ENCODE assay signal across 39 cellular contexts in genomic region chr3:163983948-163984347, GRCh38.
"Had no signal": no experiment of that assay in that cellular context is flagged by ENCODE, and none has a peak within 500 bp of the region (broad histone marks: within the 10 kb centered on the region; RNA-seq: fewer than 3 reads in every experiment).

No MANE protein-coding gene starts in this region.

- H3K9me3 ChIP-seq: adrenal gland, ascending aorta, body of pancreas, breast epithelium had no signal

- H3K4me1 Mint-ChIP-seq: activated naive CD4-positive, alpha-beta T cell treated with anti-CD3 and anti-CD28 coated beads, Interleukin-2, amount 10 ng/mL, durations not matched to agents 7 days and 5 days; activated naive CD4-positive, alpha-beta T cell treated with anti-CD3 and anti-CD28 coated beads, Interleukin-2, amount 50 U/mL, for 24 hours; activated naive CD8-positive, alpha-beta T cell treated with anti-CD3 and anti-CD28 coated beads for 36 hours; activated naive CD8-positive, alpha-beta T cell treated with anti-CD3 and anti-CD28 coated beads, Interleukin-2, amount 10 ng/mL, durations not matched to agents 7 days and 5 days; activated naive CD8-positive, alpha-beta T cell treated with anti-CD3 and anti-CD28 coated beads, Interleukin-2, amount 50 U/mL, for 24 hours; activated T-helper 17 cell treated with anti-CD3 and anti-CD28 coated beads, Interleukin-2, amount 50 U/mL, for 72 hours; brain; central memory CD8-positive, alpha-beta T cell had no signal

- H3K27ac Mint-ChIP-seq: activated naive CD4-positive, alpha-beta T cell treated with anti-CD3 and anti-CD28 coated beads for 36 hours; activated naive CD4-positive, alpha-beta T cell treated with anti-CD3 and anti-CD28 coated beads, Interleukin-2, amount 10 ng/mL, durations not matched to agents 7 days and 5 days; activated naive CD4-positive, alpha-beta T cell treated with anti-CD3 and anti-CD28 coated beads, Interleukin-2, amount 50 U/mL, for 24 hours; activated naive CD4-positive, alpha-beta T cell treated with anti-CD3 and anti-CD28 coated beads, Interleukin-2, amount 50 U/mL, for 72 hours; activated naive CD8-positive, alpha-beta T cell; activated naive CD8-positive, alpha-beta T cell treated with anti-CD3 and anti-CD28 coated beads for 36 hours; activated naive CD8-positive, alpha-beta T cell treated with anti-CD3 and anti-CD28 coated beads, Interleukin-2, amount 10 ng/mL, durations not matched to agents 7 days and 5 days; activated naive CD8-positive, alpha-beta T cell treated with anti-CD3 and anti-CD28 coated beads, Interleukin-2, amount 50 U/mL, for 24 hours; activated T-cell treated with anti-CD3 and anti-CD28 coated beads, Interleukin-2, amount 50 U/mL, for 24 hours; activated T-cell treated with anti-CD3 and anti-CD28 coated beads, Interleukin-2, amount 50 U/mL, for 72 hours; activated T-helper 1 cell treated with anti-CD3 and anti-CD28 coated beads, Interleukin-12 subunit alpha, Interleukin-12 subunit beta, Interleukin-2, Interleukin-4 antibody, amounts not matched to agents 30 ng/mL and 10 ng/mL and 1 ng/mL, durations not matched to agents 14 hours and 24 hours and 36 hours; activated T-helper 17 cell treated with anti-CD3 and anti-CD28 coated beads, Interleukin-2, amount 50 U/mL, for 72 hours; activated T-helper 2 cell treated with anti-CD3 and anti-CD28 coated beads, Interferon-gamma antibody, Interleukin-2, Interleukin-4, amounts not matched to agents 10 μg/mL and 5 μg/mL and 100 μg/mL, durations not matched to agents 14 hours and 24 hours and 36 hours; brain had no signal

- H3K4me3 Mint-ChIP-seq: activated naive CD4-positive, alpha-beta T cell treated with anti-CD3 and anti-CD28 coated beads for 36 hours; activated naive CD4-positive, alpha-beta T cell treated with anti-CD3 and anti-CD28 coated beads, Interleukin-2, amount 10 ng/mL, durations not matched to agents 7 days and 5 days; activated naive CD4-positive, alpha-beta T cell treated with anti-CD3 and anti-CD28 coated beads, Interleukin-2, amount 50 U/mL, for 24 hours; activated naive CD8-positive, alpha-beta T cell; activated naive CD8-positive, alpha-beta T cell treated with anti-CD3 and anti-CD28 coated beads for 36 hours; activated naive CD8-positive, alpha-beta T cell treated with anti-CD3 and anti-CD28 coated beads, Interleukin-2, amount 10 ng/mL, durations not matched to agents 7 days and 5 days; activated naive CD8-positive, alpha-beta T cell treated with anti-CD3 and anti-CD28 coated beads, Interleukin-2, amount 50 U/mL, for 24 hours; activated T-cell treated with anti-CD3 and anti-CD28 coated beads, Interleukin-2, amount 50 U/mL, for 24 hours; activated T-cell treated with anti-CD3 and anti-CD28 coated beads, Interleukin-2, amount 50 U/mL, for 4 hours; activated T-cell treated with anti-CD3 and anti-CD28 coated beads, Interleukin-2, amount 50 U/mL, for 72 hours; activated T-helper 1 cell treated with anti-CD3 and anti-CD28 coated beads, Interleukin-12 subunit alpha, Interleukin-12 subunit beta, Interleukin-2, Interleukin-4 antibody, amounts not matched to agents 30 ng/mL and 10 ng/mL and 1 ng/mL, durations not matched to agents 14 hours and 24 hours and 36 hours; activated T-helper 17 cell treated with anti-CD3 and anti-CD28 coated beads, Interleukin-2, amount 50 U/mL, for 72 hours; brain; central memory CD8-positive, alpha-beta T cell had no signal

- H3K4me1 ChIP-seq: adrenal gland, ascending aorta, body of pancreas, breast epithelium had no signal

- H3K36me3 ChIP-seq: adrenal gland, ascending aorta, brain microvascular endothelial cell, breast epithelium, cardiac muscle cell had no signal

- ATAC-seq: activated naive CD4-positive, alpha-beta T cell treated with anti-CD3 and anti-CD28 coated beads, Interleukin-2, amount 50 U/mL, for 72 hours; activated naive CD8-positive, alpha-beta T cell treated with anti-CD3 and anti-CD28 coated beads, Interleukin-2, amount 50 U/mL, for 24 hours; activated T-cell treated with anti-CD3 and anti-CD28 coated beads, Interleukin-2, amount 50 U/mL, for 4 hours; activated T-cell treated with anti-CD3 and anti-CD28 coated beads, Interleukin-2, amount 50 U/mL, for 72 hours; activated T-helper 17 cell treated with anti-CD3 and anti-CD28 coated beads, Interleukin-2, amount 50 U/mL, for 72 hours; body of pancreas had no signal

- H3K27ac ChIP-seq: adrenal gland, ascending aorta, body of pancreas, brain microvascular endothelial cell, breast epithelium, cardiac muscle cell had no signal

- H3K4me3 ChIP-seq: adrenal gland, ascending aorta, body of pancreas, breast epithelium, cardiac muscle cell had no signal

- H3K9me3 Mint-ChIP-seq: activated naive CD8-positive, alpha-beta T cell treated with anti-CD3 and anti-CD28 coated beads, Interleukin-2, amount 10 ng/mL, durations not matched to agents 7 days and 5 days; activated naive CD8-positive, alpha-beta T cell treated with anti-CD3 and anti-CD28 coated beads, Interleukin-2, amount 50 U/mL, for 24 hours; activated T-cell treated with anti-CD3 and anti-CD28 coated beads, Interleukin-2, amount 50 U/mL, for 4 hours had no signal

- DNase-seq: activated effector memory CD4-positive, alpha-beta T cell treated with anti-CD3 and anti-CD28 coated beads, Interleukin-2, amount 50 U/mL, for 16 hours; activated effector memory CD4-positive, alpha-beta T cell treated with Interleukin-2 at 50 U/mL for 16 hours; activated gamma-delta T cell; activated gamma-delta T cell treated with Interleukin-2 at 50 U/mL for 16 hours; activated naive CD4-positive, alpha-beta T cell; activated naive CD4-positive, alpha-beta T cell treated with anti-CD3 and anti-CD28 coated beads for 36 hours; activated naive CD4-positive, alpha-beta T cell treated with anti-CD3 and anti-CD28 coated beads, Interleukin-2, amount 10 ng/mL, durations not matched to agents 7 days and 5 days; activated naive CD4-positive, alpha-beta T cell treated with anti-CD3 and anti-CD28 coated beads, Interleukin-2, amount 50 U/mL, for 16 hours; activated naive CD4-positive, alpha-beta T cell treated with Interleukin-2 at 50 U/mL for 16 hours; activated naive CD8-positive, alpha-beta T cell treated with anti-CD3 and anti-CD28 coated beads for 36 hours; activated naive CD8-positive, alpha-beta T cell treated with anti-CD3 and anti-CD28 coated beads, Interleukin-2, amount 10 ng/mL, durations not matched to agents 7 days and 5 days; activated naive CD8-positive, alpha-beta T cell treated with anti-CD3 and anti-CD28 coated beads, Interleukin-2, amount 50 U/mL, for 24 hours; activated T-cell treated with anti-CD3 and anti-CD28 coated beads, Interleukin-2, amount 50 U/mL, for 24 hours; activated T-cell treated with anti-CD3 and anti-CD28 coated beads, Interleukin-2, amount 50 U/mL, for 4 hours; activated T-cell treated with anti-CD3 and anti-CD28 coated beads, Interleukin-2, amount 50 U/mL, for 48 hours; activated T-cell treated with anti-CD3 and anti-CD28 coated beads, Interleukin-2, amount 50 U/mL, for 72 hours; adrenal gland; amniotic stem cell; amygdala; anterior cingulate cortex; aorta; body of pancreas; brain microvascular endothelial cell; caudate nucleus; central memory CD4-positive, alpha-beta T cell; cerebellar nuclear complex had no signal

- FAIRE-seq: astrocyte, bronchial epithelial cell had no signal

- H3K27me3 ChIP-seq: adrenal gland, ascending aorta, body of pancreas, brain microvascular endothelial cell, breast epithelium, cardiac muscle cell had no signal

- H3K27me3 Mint-ChIP-seq: activated naive CD4-positive, alpha-beta T cell treated with anti-CD3 and anti-CD28 coated beads, Interleukin-2, amount 10 ng/mL, durations not matched to agents 7 days and 5 days; activated naive CD4-positive, alpha-beta T cell treated with anti-CD3 and anti-CD28 coated beads, Interleukin-2, amount 50 U/mL, for 24 hours; activated naive CD8-positive, alpha-beta T cell; activated naive CD8-positive, alpha-beta T cell treated with anti-CD3 and anti-CD28 coated beads for 36 hours; activated naive CD8-positive, alpha-beta T cell treated with anti-CD3 and anti-CD28 coated beads, Interleukin-2, amount 10 ng/mL, durations not matched to agents 7 days and 5 days; activated naive CD8-positive, alpha-beta T cell treated with anti-CD3 and anti-CD28 coated beads, Interleukin-2, amount 50 U/mL, for 24 hours; activated T-cell treated with anti-CD3 and anti-CD28 coated beads, Interleukin-2, amount 50 U/mL, for 24 hours; activated T-helper 17 cell treated with anti-CD3 and anti-CD28 coated beads, Interleukin-2, amount 50 U/mL, for 72 hours; brain; central memory CD8-positive, alpha-beta T cell had no signal

- H3K36me3 Mint-ChIP-seq: activated naive CD4-positive, alpha-beta T cell treated with anti-CD3 and anti-CD28 coated beads, Interleukin-2, amount 10 ng/mL, durations not matched to agents 7 days and 5 days; activated naive CD4-positive, alpha-beta T cell treated with anti-CD3 and anti-CD28 coated beads, Interleukin-2, amount 50 U/mL, for 24 hours; activated naive CD4-positive, alpha-beta T cell treated with anti-CD3 and anti-CD28 coated beads, Interleukin-2, amount 50 U/mL, for 72 hours; activated naive CD8-positive, alpha-beta T cell; activated naive CD8-positive, alpha-beta T cell treated with anti-CD3 and anti-CD28 coated beads for 36 hours; activated naive CD8-positive, alpha-beta T cell treated with anti-CD3 and anti-CD28 coated beads, Interleukin-2, amount 10 ng/mL, durations not matched to agents 7 days and 5 days; brain had no signal
